Comparison of ENCODE assay signal across 16 cellular contexts in genomic region chr10:44320727-44321126, GRCh38.
DNase-seq lines count a peak whose midpoint lies in the region; ATAC-seq and TF ChIP-seq lines count a peak whose summit lies in the region.
"Had no signal": no experiment of that assay in that cellular context is flagged by ENCODE, and none has a peak within 500 bp of the region (broad histone marks: within the 10 kb centered on the region; RNA-seq: fewer than 3 reads in every experiment).

No MANE protein-coding gene starts in this region.

- no peak for TF ChIP-seq CTCF in left ventricle myocardium inferior (IDR thresholded peaks at IDR 0.05; ENCODE audit: borderline replicate concordance)

- H3K4me1 ChIP-seq in left ventricle myocardium inferior, result peaks cover 13% of the 10 kb centered on the region
- H3K4me1 ChIP-seq: A549 had no signal

- H3K27me3 ChIP-seq in left ventricle myocardium inferior (ENCODE audit: low read depth), result no peaks in the 10 kb centered on the region
- H3K27me3 ChIP-seq: BLaER1 treated with 17β-estradiol and CSF1 and Interleukin-3, amounts not matched to agents 10 nM and 100 nM had no signal

- H3K36me3 ChIP-seq in left ventricle myocardium inferior, result no peaks in the 10 kb centered on the region
- H3K36me3 ChIP-seq: BLaER1 treated with 17β-estradiol and CSF1 and Interleukin-3, amounts not matched to agents 10 nM and 100 nM had no signal

- no peaks in the 10 kb centered on the region for H3K9me3 ChIP-seq in left ventricle myocardium inferior (replicated peaks)
- H3K9me3 ChIP-seq: BLaER1 treated with 17β-estradiol and CSF1 and Interleukin-3, amounts not matched to agents 10 nM and 100 nM; Caco-2 had no signal

- H3K4me3 ChIP-seq in left ventricle myocardium inferior, result no peak overlapping the region
- H3K4me3 ChIP-seq: A549; BLaER1 treated with 17β-estradiol and CSF1 and Interleukin-3, amounts not matched to agents 10 nM and 100 nM had no signal

- DNase-seq in Right ventricle myocardium superior (no peak), left ventricle myocardium inferior (no peak), left ventricle myocardium superior (no peak), cardiac septum (ENCODE audit: low spot score) (no peak)
- no peak for DNase-seq in activated naive CD4-positive, alpha-beta T cell treated with anti-CD3 and anti-CD28 coated beads, Interleukin-2, amount 50 U/mL, for 16 hours
- DNase-seq: AML-193; Caco-2; Calu3; CD4-positive, alpha-beta T cell; CD8-positive, alpha-beta T cell; DMS79 treated with DMSO at 0.1 percent for 48 hours; GF-D8 had no signal

- H3K27ac ChIP-seq in left ventricle myocardium inferior (replicated peaks), result no peak overlapping the region
- H3K27ac ChIP-seq: 22Rv1; A549; BLaER1 treated with 17β-estradiol and CSF1 and Interleukin-3, amounts not matched to agents 10 nM and 100 nM; C4-2B had no signal

- ATAC-seq in Right ventricle myocardium superior (ENCODE audit: poor library complexity) (peak; percentile 52), left ventricle myocardium superior (peak; percentile 76)
- ATAC-seq: A549; CD8-positive, alpha-beta T cell had no signal

- intact Hi-C loops in Right ventricle myocardium superior (cut with DNase I), result no loop called here
- intact Hi-C loops in left ventricle myocardium inferior (cut with micrococcal nuclease), result no loop called here
- intact Hi-C loops in left ventricle myocardium superior (cut with micrococcal nuclease), result loop anchor here (10.0 kb wide), 1 partner anchor 636 kb away; no protein-coding TSS in a partner anchor
- intact Hi-C loops in cardiac septum (cut with DNase I), result no loop called here
